Comparison of ENCODE assay signal across 22 cellular contexts in the genomic region with DNA sequence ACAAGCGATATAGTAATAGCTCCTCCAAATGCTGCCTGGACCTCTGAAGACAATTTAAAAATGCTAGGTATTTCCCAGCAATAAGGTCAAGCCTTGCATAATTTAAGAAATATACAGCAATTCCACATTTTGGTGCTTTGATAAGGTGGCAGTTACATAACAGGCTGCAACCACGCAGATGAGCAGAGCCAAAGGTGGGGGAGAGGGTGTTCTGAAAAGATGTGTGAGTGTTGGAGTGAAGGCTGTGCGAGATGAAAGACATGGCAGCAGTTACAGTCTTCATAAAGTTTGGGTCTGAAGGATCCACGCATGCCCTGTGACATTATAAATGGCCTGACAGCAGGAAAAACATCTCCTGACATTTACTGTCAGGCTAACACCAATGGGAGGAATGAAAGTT.
"Had no signal": no experiment of that assay in that cellular context is flagged by ENCODE, and none has a peak within 500 bp of the region (broad histone marks: within the 10 kb centered on the region; RNA-seq: fewer than 3 reads in every experiment).

No MANE protein-coding gene starts in this region.

- H2AFZ ChIP-seq: hepatocyte had no signal

- ATAC-seq: effector memory CD8-positive, alpha-beta T cell; gastroesophageal sphincter; natural killer cell; psoas muscle; stimulated activated effector memory CD8-positive, alpha-beta T cell treated with anti-CD3 and anti-CD28 coated beads, Interleukin-12 subunit alpha, Interleukin-12 subunit beta, amount 100 ng/mL, for 72 hours had no signal

- H3K9me3 ChIP-seq: esophagus squamous epithelium, gastroesophageal sphincter, left ventricle myocardium inferior, lower lobe of right lung, psoas muscle, tibial artery, upper lobe of left lung, uterus had no signal

- H3K27ac ChIP-seq: esophagus squamous epithelium, hepatocyte, lower lobe of right lung, psoas muscle, tibial artery, uterus had no signal

- H3K36me3 ChIP-seq: esophagus squamous epithelium, gastroesophageal sphincter, left ventricle myocardium inferior, lower lobe of right lung, tibial artery, upper lobe of left lung, uterus had no signal

- H3K4me3 Mint-ChIP-seq: effector memory CD8-positive, alpha-beta T cell; memory B cell; mesothelial cell of epicardium; natural killer cell; stimulated activated effector memory CD8-positive, alpha-beta T cell treated with anti-CD3 and anti-CD28 coated beads, Interleukin-12 subunit alpha, Interleukin-12 subunit beta, amount 100 ng/mL, for 72 hours; stimulated activated naive CD8-positive, alpha-beta T cell treated with anti-CD3 and anti-CD28 coated beads, Interleukin-15, Interleukin-2, amounts not matched to agents 100 ng/mL and 50 ng/mL, for 24 hours had no signal

- H3K27me3 Mint-ChIP-seq: stimulated activated naive CD8-positive, alpha-beta T cell treated with anti-CD3 and anti-CD28 coated beads, Interleukin-15, Interleukin-2, amounts not matched to agents 100 ng/mL and 50 ng/mL, for 24 hours had no signal

- DNase-seq: cortex of kidney; effector memory CD8-positive, alpha-beta T cell; esophagus squamous epithelium; foreskin fibroblast; glutamatergic neuron; kidney; left cardiac atrium; left ventricle myocardium inferior; lower lobe of right lung; natural killer cell; psoas muscle; small intestine; stimulated activated CD4-positive, alpha-beta T cell treated with anti-CD3 and anti-CD28 coated beads, Interleukin-12 subunit alpha, Interleukin-12 subunit beta, amount 100 ng/mL, for 4 hours; tibial artery; upper lobe of left lung; uterus had no signal

- H3K27ac Mint-ChIP-seq: effector memory CD8-positive, alpha-beta T cell; memory B cell; mesothelial cell of epicardium; natural killer cell; stimulated activated effector memory CD8-positive, alpha-beta T cell treated with anti-CD3 and anti-CD28 coated beads, Interleukin-12 subunit alpha, Interleukin-12 subunit beta, amount 100 ng/mL, for 72 hours; stimulated activated naive CD8-positive, alpha-beta T cell treated with anti-CD3 and anti-CD28 coated beads, Interleukin-15, Interleukin-2, amounts not matched to agents 100 ng/mL and 50 ng/mL, for 24 hours had no signal

- H3K4me3 ChIP-seq: esophagus squamous epithelium, gastroesophageal sphincter, hepatocyte, left ventricle myocardium inferior, lower lobe of right lung, psoas muscle, tibial artery, upper lobe of left lung, uterus had no signal

- H3K9me3 Mint-ChIP-seq: effector memory CD8-positive, alpha-beta T cell; memory B cell; mesothelial cell of epicardium; natural killer cell; stimulated activated effector memory CD8-positive, alpha-beta T cell treated with anti-CD3 and anti-CD28 coated beads, Interleukin-12 subunit alpha, Interleukin-12 subunit beta, amount 100 ng/mL, for 72 hours; stimulated activated naive CD8-positive, alpha-beta T cell treated with anti-CD3 and anti-CD28 coated beads, Interleukin-15, Interleukin-2, amounts not matched to agents 100 ng/mL and 50 ng/mL, for 24 hours had no signal

- H3K4me1 Mint-ChIP-seq: memory B cell; natural killer cell; stimulated activated effector memory CD8-positive, alpha-beta T cell treated with anti-CD3 and anti-CD28 coated beads, Interleukin-12 subunit alpha, Interleukin-12 subunit beta, amount 100 ng/mL, for 72 hours had no signal

- H3K36me3 Mint-ChIP-seq: memory B cell; mesothelial cell of epicardium; natural killer cell; stimulated activated effector memory CD8-positive, alpha-beta T cell treated with anti-CD3 and anti-CD28 coated beads, Interleukin-12 subunit alpha, Interleukin-12 subunit beta, amount 100 ng/mL, for 72 hours had no signal

- H3K4me2 ChIP-seq: hepatocyte had no signal

- H3K27me3 ChIP-seq: esophagus squamous epithelium, gastroesophageal sphincter, hepatocyte, tibial artery, upper lobe of left lung, uterus had no signal
